9 cellular contexts compared by ENCODE assay signal in the genomic region with DNA sequence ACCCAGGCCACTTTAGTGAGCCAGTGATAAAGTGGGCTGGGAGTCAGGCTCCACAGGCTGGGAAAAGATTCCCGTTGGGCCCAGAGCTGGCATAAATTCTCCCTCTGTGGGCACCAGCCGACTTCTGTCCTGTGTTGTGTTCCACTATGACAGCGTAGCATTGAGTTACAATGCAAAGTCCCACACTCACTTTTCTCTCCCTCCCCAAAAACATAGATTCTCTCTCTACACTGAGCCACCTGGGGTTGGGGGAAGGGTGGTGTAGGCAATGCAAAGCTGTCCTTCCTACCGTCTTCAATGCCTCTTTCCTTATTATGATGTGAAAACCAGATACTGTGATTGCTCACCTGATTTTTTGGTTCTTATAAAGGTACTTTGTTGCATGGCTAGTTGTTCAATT.
"Had no signal": no experiment of that assay in that cellular context is flagged by ENCODE, and none has a peak within 500 bp of the region (broad histone marks: within the 10 kb centered on the region; RNA-seq: fewer than 3 reads in every experiment).

No MANE protein-coding gene starts in this region.

- H3K27ac ChIP-seq: GM23248, HL-60, KMS-11 had no signal

- ATAC-seq: HCT116 had no signal

- H2AFZ ChIP-seq: GM23248 had no signal

- DNase-seq: GM23248, H7, HFFc6, Karpas-422, KBM-7 had no signal

- H3K9ac ChIP-seq: GM23248, KMS-11 had no signal

- H3K9me3 ChIP-seq: HAP-1 had no signal

- H3K4me2 ChIP-seq: KMS-11 had no signal

- H3K4me1 ChIP-seq: HAP-1 had no signal

- H3K36me3 ChIP-seq: HAP-1 had no signal

- H3K4me3 ChIP-seq: GM23248, HAP-1 had no signal
